In the genomic region with DNA sequence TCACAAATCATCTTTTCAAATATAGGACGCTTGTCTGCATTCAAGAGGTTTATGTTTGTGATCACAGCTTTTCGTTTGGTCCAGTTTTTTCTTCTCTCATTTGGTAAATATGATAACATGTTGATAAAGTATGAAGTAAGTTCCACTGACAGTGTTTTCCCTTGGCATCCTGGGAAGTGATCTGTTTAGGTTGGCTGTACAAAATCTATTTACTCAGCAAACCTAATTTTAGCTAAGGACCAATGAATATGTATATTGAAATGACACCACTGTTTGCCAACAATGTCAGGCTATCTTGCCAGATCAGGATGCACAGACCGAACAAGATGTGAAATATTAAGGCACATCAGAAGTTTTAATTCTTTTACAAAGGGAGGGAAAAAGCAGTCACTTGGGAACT, we compare ENCODE assay signal across 24 cellular contexts.
"Had no signal": no experiment of that assay in that cellular context is flagged by ENCODE, and none has a peak within 500 bp of the region (broad histone marks: within the 10 kb centered on the region; RNA-seq: fewer than 3 reads in every experiment).

No MANE protein-coding gene starts in this region.

- H3K27me3 Mint-ChIP-seq: naive B cell; stimulated activated naive B cell treated with anti-CD40 and anti-IgM and Interleukin-4, amounts not matched to agents 10 μg/mL and 1 μg/mL and 100 μg/mL, for 72 hours had no signal

- H3K36me3 Mint-ChIP-seq: mesothelial cell of epicardium; naive B cell; natural killer cell; stimulated activated naive B cell treated with anti-CD40 and anti-IgM and Interleukin-4, amounts not matched to agents 10 μg/mL and 1 μg/mL and 100 μg/mL, for 72 hours had no signal

- H3K27ac ChIP-seq: left ventricle myocardium inferior, ovary, prostate gland, skin epidermis, stomach, testis, thyroid gland, transverse colon, upper lobe of left lung, vagina had no signal

- H3K4me1 Mint-ChIP-seq: naive B cell; natural killer cell; stimulated activated naive B cell treated with anti-CD40 and anti-IgM and Interleukin-4, amounts not matched to agents 10 μg/mL and 1 μg/mL and 100 μg/mL, for 72 hours had no signal

- H3K27ac Mint-ChIP-seq: mesothelial cell of epicardium; naive B cell; natural killer cell; stimulated activated naive B cell treated with anti-CD40 and anti-IgM and Interleukin-4, amounts not matched to agents 10 μg/mL and 1 μg/mL and 100 μg/mL, for 72 hours had no signal

- H3K4me3 Mint-ChIP-seq: mesothelial cell of epicardium; naive B cell; natural killer cell; stimulated activated naive B cell treated with anti-CD40 and anti-IgM and Interleukin-4, amounts not matched to agents 10 μg/mL and 1 μg/mL and 100 μg/mL, for 72 hours had no signal

- DNase-seq: islet precursor cell; left ventricle myocardium inferior; mesendoderm; naive B cell; natural killer cell; ovary; posterior cingulate gyrus; retina; right cardiac atrium; stimulated activated CD4-positive, alpha-beta T cell treated with anti-CD3 and anti-CD28 coated beads, Interleukin-12 subunit alpha, Interleukin-12 subunit beta, amount 100 ng/mL, for 4 hours; stimulated activated CD4-positive, alpha-beta T cell treated with anti-CD3 and anti-CD28 coated beads, Interleukin-15, amount 100 ng/mL, for 24 hours; stimulated activated CD4-positive, alpha-beta T cell treated with anti-CD3 and anti-CD28 coated beads, Interleukin-2, amount 100 ng/mL, for 24 hours; stimulated activated CD4-positive, alpha-beta T cell treated with anti-CD3 and anti-CD28 coated beads, Interleukin-4, amount 100 ng/mL, for 1 hour; stimulated activated naive B cell treated with anti-CD40 and anti-IgM and Interleukin-4, amounts not matched to agents 10 μg/mL and 1 μg/mL and 100 μg/mL, for 72 hours; stimulated activated naive CD8-positive, alpha-beta T cell treated with anti-CD3 and anti-CD28 coated beads, Interleukin-15, Interleukin-2, amounts not matched to agents 100 U/mL and 50 U/mL, for 24 hours; stomach; testis; thyroid gland; transverse colon; upper lobe of left lung had no signal

- H3K9me3 Mint-ChIP-seq: mesothelial cell of epicardium had no signal
